8 cellular contexts compared by ENCODE assay signal in genomic region chr18:75455249-75456183, GRCh38. TPM values are rescaled to one million over a fixed set of nuclear protein-coding genes. Genes with fewer than 3 reads are reported as not detected.
DNase-seq lines count a peak whose midpoint lies in the region; ATAC-seq, FAIRE-seq and TF ChIP-seq lines count a peak whose summit lies in the region.
"Had no signal": no experiment of that assay in that cellular context is flagged by ENCODE, and none has a peak within 500 bp of the region (broad histone marks: within the 10 kb centered on the region; RNA-seq: fewer than 3 reads in every experiment).

No MANE protein-coding gene starts in this region.

- TF ChIP-seq CTCF in bronchial epithelial cell (IDR thresholded peaks at IDR 0.05; ENCODE audit: insufficient read depth, low read length, severe bottlenecking), result no peak
- no peak for TF ChIP-seq CTCF in kidney epithelial cell (IDR thresholded peaks at IDR 0.05; ENCODE audit: insufficient read depth, low read length, poor library complexity, severe bottlenecking)

- DNase-seq in Kasumi-1 (lab: John Stamatoyannopoulos, UW), result peak; percentile 24 to 31
- no peak for DNase-seq in bronchial epithelial cell (ENCODE audit: low read depth)
- no peak for DNase-seq in kidney epithelial cell (ENCODE audit: low read depth)
- DNase-seq in NCI-H2171 (lab: John Stamatoyannopoulos, UW), result no peak
- no peak for DNase-seq in SK-N-DZ (ENCODE audit: low spot score)

- no peak overlapping the region for H3K4me3 Mint-ChIP-seq in stimulated activated memory B cell treated with anti-CD40 and anti-IgM and Interleukin-4, amounts not matched to agents 10 μg/mL and 1 μg/mL and 100 μg/mL, for 72 hours

- H3K36me3 ChIP-seq in bronchial epithelial cell (ENCODE audit: control insufficient read depth, insufficient read depth, low read length) (no peaks in the 10 kb centered on the region), kidney epithelial cell (ENCODE audit: control insufficient read depth, insufficient read depth, low read length) (no peaks in the 10 kb centered on the region)

- FAIRE-seq in bronchial epithelial cell (lab: Jason Lieb, UNC), result no peak

- ATAC-seq in stimulated activated memory B cell treated with anti-CD40 and anti-IgM and Interleukin-4, amounts not matched to agents 10 μg/mL and 1 μg/mL and 100 μg/mL, for 72 hours, result peak; percentile 24
- ATAC-seq in HG03045 (IDR thresholded peaks at IDR 0.05; ENCODE audit: unreplicated experiment), result no peak

- H3K36me3 Mint-ChIP-seq in stimulated activated memory B cell treated with anti-CD40 and anti-IgM and Interleukin-4, amounts not matched to agents 10 μg/mL and 1 μg/mL and 100 μg/mL, for 72 hours, result no peaks in the 10 kb centered on the region

- H3K27me3 ChIP-seq in bronchial epithelial cell (ENCODE audit: control insufficient read depth, insufficient read depth, low read length) (no peaks in the 10 kb centered on the region), kidney epithelial cell (ENCODE audit: control insufficient read depth, insufficient read depth, low read length) (no peaks in the 10 kb centered on the region)

- H3K9me3 Mint-ChIP-seq in stimulated activated memory B cell treated with anti-CD40 and anti-IgM and Interleukin-4, amounts not matched to agents 10 μg/mL and 1 μg/mL and 100 μg/mL, for 72 hours, result peaks cover 15% of the 10 kb centered on the region

- no peak overlapping the region for H3K27ac Mint-ChIP-seq in stimulated activated memory B cell treated with anti-CD40 and anti-IgM and Interleukin-4, amounts not matched to agents 10 μg/mL and 1 μg/mL and 100 μg/mL, for 72 hours

- peaks cover 51% of the 10 kb centered on the region for H3K27me3 Mint-ChIP-seq in stimulated activated memory B cell treated with anti-CD40 and anti-IgM and Interleukin-4, amounts not matched to agents 10 μg/mL and 1 μg/mL and 100 μg/mL, for 72 hours

- peak overlapping the region; percentile 28 for H3K4me3 ChIP-seq in bronchial epithelial cell (ENCODE audit: low read depth, low read length)
- peak overlapping the region; percentile 43 for H3K4me3 ChIP-seq in kidney epithelial cell (ENCODE audit: low read depth, low read length)

- no peaks in the 10 kb centered on the region for H3K4me1 Mint-ChIP-seq in stimulated activated memory B cell treated with anti-CD40 and anti-IgM and Interleukin-4, amounts not matched to agents 10 μg/mL and 1 μg/mL and 100 μg/mL, for 72 hours

RNA-seq across cellular contexts. Expression of gene SMIM21, which starts 28.0 kb away (rescaled TPM):
- total RNA-seq in bronchial epithelial cell (not detected in 2 replicates), kidney epithelial cell (not detected in 2 replicates)
- polyA plus RNA-seq in SK-N-DZ (2014; cell fraction: cytosol; rRNA removed), result not detected in 2 replicates
- polyA plus RNA-seq in SK-N-DZ (2014; cell fraction: nucleus; rRNA removed), result not detected in 2 replicates
- total RNA-seq: dermis microvascular lymphatic vessel endothelial cell had no signal

Comparison
In these comparisons a context has a peak if more than half of its experiments do, and no peak if none do; other contexts are left out.
1. DNase-seq: peak in Kasumi-1 (2 of 2); none in bronchial epithelial cell (single experiment), kidney epithelial cell (single experiment), NCI-H2171 (single experiment) and SK-N-DZ (single experiment).